Comparison of ENCODE assay signal across 20 cellular contexts in genomic region chr3:188330138-188330537, GRCh38.
DNase-seq lines count a peak whose midpoint lies in the region; ATAC-seq and TF ChIP-seq lines count a peak whose summit lies in the region.
"Had no signal": no experiment of that assay in that cellular context is flagged by ENCODE, and none has a peak within 500 bp of the region (broad histone marks: within the 10 kb centered on the region; RNA-seq: fewer than 3 reads in every experiment).

No MANE protein-coding gene starts in this region.

- POLR2A ChIA-PET in T-cell (lab: Charles Lee): no interaction called here

- H3K9me3 ChIP-seq in esophagus muscularis mucosa: no peaks in the 10 kb centered on the region
- H3K9me3 ChIP-seq: neutrophil, Peyer's patch, thoracic aorta had no signal

- peaks cover 9% of the 10 kb centered on the region for H3K36me3 Mint-ChIP-seq in activated naive CD4-positive, alpha-beta T cell treated with anti-CD3 and anti-CD28 coated beads, Interleukin-2, amount 50 U/mL, for 24 hours
- H3K36me3 Mint-ChIP-seq in T-cell: peaks cover 15% of the 10 kb centered on the region

- H3K4me3 ChIP-seq in esophagus muscularis mucosa: no peak overlapping the region
- no peak overlapping the region for H3K4me3 ChIP-seq in coronary artery
- H3K4me3 ChIP-seq: Peyer's patch, thoracic aorta had no signal

- WGBS in esophagus muscularis mucosa: 77% methylated on average over 2 of the region's 2 CpGs

- peaks cover 19 to 100% (median 89%) of the 10 kb centered on the region in 4 donors for H3K4me1 ChIP-seq in esophagus muscularis mucosa

- intact Hi-C loops in esophagus muscularis mucosa (cut with DNase I): no loop called here

- no peak for DNase-seq in activated naive CD4-positive, alpha-beta T cell (lab: John Stamatoyannopoulos, UW)
- DNase-seq in T-cell (no peak), esophagus muscularis mucosa (ENCODE audit: extremely low spot score) (no peak), DMS153 (lab: John Stamatoyannopoulos, UW) (no peak), coronary artery (ENCODE audit: low spot score) (no peak)
- DNase-seq in stimulated activated naive CD8-positive, alpha-beta T cell treated with anti-CD3 and anti-CD28 coated beads, Interleukin-15, amount 100 ng/mL, for 72 hours: no peak
- DNase-seq: cerebellar nuclear complex; DMS79 treated with DMSO at 0.1 percent for 48 hours; effector CD8-positive, alpha-beta T cell; HCEC 1CT; left ventricle myocardium superior; NCI-H1694 treated with DMSO at 0.1 percent for 48 hours; NCI-H82; Peyer's patch; retina; stimulated activated CD4-positive, alpha-beta T cell treated with anti-CD3 and anti-CD28 coated beads, Interleukin-12 subunit alpha, Interleukin-12 subunit beta, amount 100 ng/mL, for 4 hours had no signal

- H3K27ac Mint-ChIP-seq in activated naive CD4-positive, alpha-beta T cell treated with anti-CD3 and anti-CD28 coated beads, Interleukin-2, amount 50 U/mL, for 24 hours: peak overlapping the region; percentile 1
- peak overlapping the region; percentile 25 to 50 for H3K27ac Mint-ChIP-seq in T-cell
- peak overlapping the region in 1 of 2 donors; percentile 2 for H3K27ac Mint-ChIP-seq in stimulated activated naive CD8-positive, alpha-beta T cell treated with anti-CD3 and anti-CD28 coated beads, Interleukin-15, amount 100 ng/mL, for 72 hours

- no peak for TF ChIP-seq EP300 in esophagus muscularis mucosa (IDR thresholded peaks at IDR 0.05)

- H3K27me3 Mint-ChIP-seq in activated naive CD4-positive, alpha-beta T cell treated with anti-CD3 and anti-CD28 coated beads, Interleukin-2, amount 50 U/mL, for 24 hours: no peaks in the 10 kb centered on the region
- no peaks in the 10 kb centered on the region for H3K27me3 Mint-ChIP-seq in T-cell
- no peaks in the 10 kb centered on the region for H3K27me3 Mint-ChIP-seq in stimulated activated naive CD8-positive, alpha-beta T cell treated with anti-CD3 and anti-CD28 coated beads, Interleukin-15, amount 100 ng/mL, for 72 hours

- ATAC-seq in T-cell (replicated peaks in 1 of 4) (peak in 1 of 4 experiments; percentile 43), HG03025 (IDR thresholded peaks at IDR 0.05; ENCODE audit: low FRiP score, unreplicated experiment) (no peak)
- ATAC-seq in stimulated activated naive CD8-positive, alpha-beta T cell treated with anti-CD3 and anti-CD28 coated beads, Interleukin-15, amount 100 ng/mL, for 72 hours: no peak
- ATAC-seq: left ventricle myocardium superior had no signal

- H3K4me3 Mint-ChIP-seq in activated naive CD4-positive, alpha-beta T cell treated with anti-CD3 and anti-CD28 coated beads, Interleukin-2, amount 50 U/mL, for 24 hours: peak overlapping the region; percentile 28
- H3K4me3 Mint-ChIP-seq in T-cell: peak overlapping the region in 1 of 3 donors; percentile 18
- peak overlapping the region; percentile 11 to 18 for H3K4me3 Mint-ChIP-seq in stimulated activated naive CD8-positive, alpha-beta T cell treated with anti-CD3 and anti-CD28 coated beads, Interleukin-15, amount 100 ng/mL, for 72 hours

- H3K36me3 ChIP-seq in esophagus muscularis mucosa: no peaks in the 10 kb centered on the region
- H3K36me3 ChIP-seq: neutrophil, Peyer's patch had no signal

- TF ChIP-seq CTCF in esophagus muscularis mucosa (IDR thresholded peaks at IDR 0.05) (no peak), coronary artery (IDR thresholded peaks at IDR 0.05) (no peak)

- TF ChIP-seq POLR2A in esophagus muscularis mucosa (IDR thresholded peaks at IDR 0.05; ENCODE audit: low read depth): no peak

- H3K9me3 Mint-ChIP-seq in activated naive CD4-positive, alpha-beta T cell treated with anti-CD3 and anti-CD28 coated beads, Interleukin-2, amount 50 U/mL, for 24 hours: no peaks in the 10 kb centered on the region
- no peaks in the 10 kb centered on the region for H3K9me3 Mint-ChIP-seq in T-cell
- no peaks in the 10 kb centered on the region for H3K9me3 Mint-ChIP-seq in stimulated activated naive CD8-positive, alpha-beta T cell treated with anti-CD3 and anti-CD28 coated beads, Interleukin-15, amount 100 ng/mL, for 72 hours

- no peaks in the 10 kb centered on the region for H3K27me3 ChIP-seq in esophagus muscularis mucosa
- H3K27me3 ChIP-seq: neutrophil, Peyer's patch had no signal

- H3K27ac ChIP-seq in esophagus muscularis mucosa (replicated peaks in 1 of 4): peak overlapping the region; percentile 9 to 59 (median 37)
- H3K27ac ChIP-seq in coronary artery: no peak overlapping the region
- H3K27ac ChIP-seq: neutrophil, Peyer's patch had no signal

- CTCF ChIA-PET in T-cell (lab: Charles Lee): interaction anchor here in 1 of 2 donors (0.8 kb wide), 1 partner anchor 587 kb away, joined by 3 read pairs; no protein-coding TSS in a partner anchor

- H3K4me1 Mint-ChIP-seq in activated naive CD4-positive, alpha-beta T cell treated with anti-CD3 and anti-CD28 coated beads, Interleukin-2, amount 50 U/mL, for 24 hours: peaks cover 48% of the 10 kb centered on the region
- peaks cover 22 to 45% (median 31%) of the 10 kb centered on the region in 3 donors for H3K4me1 Mint-ChIP-seq in T-cell
- peaks cover 32% of the 10 kb centered on the region for H3K4me1 Mint-ChIP-seq in stimulated activated naive CD8-positive, alpha-beta T cell treated with anti-CD3 and anti-CD28 coated beads, Interleukin-15, amount 100 ng/mL, for 72 hours

Comparison
In these comparisons a context has a peak if more than half of its experiments do, and no peak if none do; other contexts are left out.
1. H3K27ac ChIP-seq: peak in esophagus muscularis mucosa (4 of 4); none in coronary artery (0 of 2).